In genomic region chr6:2639876-2640275, GRCh38 we compare ENCODE assay signal across 24 cellular contexts.
"Had no signal": no experiment of that assay in that cellular context is flagged by ENCODE, and none has a peak within 500 bp of the region (broad histone marks: within the 10 kb centered on the region; RNA-seq: fewer than 3 reads in every experiment).

No MANE protein-coding gene starts in this region.

- DNase-seq: effector CD8-positive, alpha-beta T cell; glutamatergic neuron; kidney; left colon; left ventricle myocardium superior; mesenchymal stem cell; midbrain; occipital lobe; psoas muscle; retina; right lobe of liver; spleen; stimulated activated CD4-positive, alpha-beta T cell treated with anti-CD3 and anti-CD28 coated beads, Interleukin-15, amount 100 ng/mL, for 24 hours; stimulated activated CD4-positive, alpha-beta T cell treated with anti-CD3 and anti-CD28 coated beads, Interleukin-2, amount 100 ng/mL, for 24 hours; stimulated activated CD4-positive, alpha-beta T cell treated with anti-CD3 and anti-CD28 coated beads, Interleukin-4, amount 100 ng/mL, for 4 hours; stimulated activated naive B cell treated with anti-CD40 and anti-IgM and Interleukin-4, amounts not matched to agents 10 μg/mL and 1 μg/mL and 100 μg/mL, for 72 hours; stimulated activated naive CD8-positive, alpha-beta T cell treated with anti-CD3 and anti-CD28 coated beads, Interleukin-15, amount 100 ng/mL, for 72 hours; substantia nigra had no signal

- H3K4me2 ChIP-seq: neural progenitor cell had no signal

- H3K9me3 ChIP-seq: psoas muscle, right lobe of liver, spleen had no signal

- H3K27me3 ChIP-seq: right lobe of liver had no signal

- H3K9ac ChIP-seq: neural progenitor cell had no signal

- H3K27ac ChIP-seq: neural progenitor cell, psoas muscle, right lobe of liver, spleen had no signal

- H2AFZ ChIP-seq: neural progenitor cell had no signal

- H3K4me1 ChIP-seq: right lobe of liver had no signal

- H3K4me3 ChIP-seq: coronary artery, lung, neural progenitor cell, psoas muscle, right lobe of liver, spleen had no signal

- H3K36me3 ChIP-seq: neural progenitor cell, right lobe of liver, spleen had no signal

- ATAC-seq: left colon; left ventricle myocardium superior; natural killer cell treated with Interleukin-12 subunit alpha and Interleukin-12 subunit beta and Interleukin-15 and Interleukin-18, amount 100 ng/mL, for 72 hours; right lobe of liver; stimulated activated naive B cell treated with anti-CD40 and anti-IgM and Interleukin-4, amounts not matched to agents 10 μg/mL and 1 μg/mL and 100 μg/mL, for 72 hours; stimulated activated naive CD8-positive, alpha-beta T cell treated with anti-CD3 and anti-CD28 coated beads, Interleukin-15, amount 100 ng/mL, for 72 hours had no signal

- FAIRE-seq: frontal cortex, kidney, urothelium cell line had no signal
